1 cellular context compared by ENCODE assay signal in genomic region chr17:64496786-64497564, GRCh38.
TF ChIP-seq lines count a peak whose summit lies in the region.

TSS of gene POLG2 (minus strand) at chr17:64497054. CDS start at chr17:64496968, 86 bp downstream.

TF ChIP-seq in HepG2, 621 proteins besides CTCF, POLR2A, EP300 and RAD21 (continued from another document and continues in another):
- TF ChIP-seq, protein P1, sequence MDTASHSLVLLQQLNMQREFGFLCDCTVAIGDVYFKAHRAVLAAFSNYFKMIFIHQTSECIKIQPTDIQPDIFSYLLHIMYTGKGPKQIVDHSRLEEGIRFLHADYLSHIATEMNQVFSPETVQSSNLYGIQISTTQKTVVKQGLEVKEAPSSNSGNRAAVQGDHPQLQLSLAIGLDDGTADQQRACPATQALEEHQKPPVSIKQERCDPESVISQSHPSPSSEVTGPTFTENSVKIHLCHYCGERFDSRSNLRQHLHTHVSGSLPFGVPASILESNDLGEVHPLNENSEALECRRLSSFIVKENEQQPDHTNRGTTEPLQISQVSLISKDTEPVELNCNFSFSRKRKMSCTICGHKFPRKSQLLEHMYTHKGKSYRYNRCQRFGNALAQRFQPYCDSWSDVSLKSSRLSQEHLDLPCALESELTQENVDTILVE (CRISPR knock-in tag; IDR thresholded peaks at IDR 0.05), result peak; percentile 49; the same call in 1 of the 2 replicates
- TF ChIP-seq TP53 (CRISPR knock-in tag; conservative IDR thresholded peaks at IDR 0.05) (no peak), ZNF598 (CRISPR knock-in tag; IDR thresholded peaks at IDR 0.05; ENCODE audit: borderline replicate concordance) (peak; percentile 86), CREM (IDR thresholded peaks at IDR 0.05) (peak; percentile 40; the same call in 1 of the 2 replicates), CREM (CRISPR knock-in tag; IDR thresholded peaks at IDR 0.05) (no peak), ZNF292 (CRISPR knock-in tag; IDR thresholded peaks at IDR 0.05; ENCODE audit: borderline replicate concordance, low read depth) (peak; percentile 72; the same call in 1 of the 2 replicates), CREB3 (CRISPR knock-in tag; IDR thresholded peaks at IDR 0.05) (no peak), ZNF232 (CRISPR knock-in tag; IDR thresholded peaks at IDR 0.05; ENCODE audit: borderline replicate concordance) (peak; percentile 43; the same call in 1 of the 2 replicates), ATRX (CRISPR knock-in tag; IDR thresholded peaks at IDR 0.05; ENCODE audit: borderline replicate concordance) (no peak), ZNF326 (CRISPR knock-in tag; IDR thresholded peaks at IDR 0.05; ENCODE audit: borderline replicate concordance) (peak; percentile 72; the same call in 1 of the 2 replicates), ZNF768 (CRISPR knock-in tag; IDR thresholded peaks at IDR 0.05) (peak; percentile 71; the same call in 1 of the 2 replicates), ZNF101 (CRISPR knock-in tag; IDR thresholded peaks at IDR 0.05; ENCODE audit: borderline replicate concordance, low read depth) (no peak), FOXO1 (CRISPR knock-in tag; IDR thresholded peaks at IDR 0.05) (peak; percentile 14), ZNF543 (CRISPR knock-in tag; IDR thresholded peaks at IDR 0.05) (peak; percentile 84; the same call in 1 of the 2 replicates), ZNF17 (CRISPR knock-in tag; IDR thresholded peaks at IDR 0.05) (no peak), NPAS2 (CRISPR knock-in tag; IDR thresholded peaks at IDR 0.05; ENCODE audit: borderline replicate concordance) (peak; percentile 24; the same call in 1 of the 2 replicates), HHEX (CRISPR knock-in tag; IDR thresholded peaks at IDR 0.05) (no peak; the same call in 1 of the 2 replicates), FOXA3 (CRISPR knock-in tag; IDR thresholded peaks at IDR 0.05) (peak; percentile 35; the same call in 1 of the 2 replicates), MTF2 (CRISPR knock-in tag; IDR thresholded peaks at IDR 0.05; ENCODE audit: borderline replicate concordance) (no peak; the same call in 1 of the 2 replicates), MED8 (CRISPR knock-in tag; IDR thresholded peaks at IDR 0.05; ENCODE audit: insufficient replicate concordance) (peak; percentile 93), ESRRA (CRISPR knock-in tag; IDR thresholded peaks at IDR 0.05; ENCODE audit: low read depth) (peak; percentile 20; the same call in 1 of the 2 replicates), TRIM24 (CRISPR knock-in tag; IDR thresholded peaks at IDR 0.05) (no peak), ZNF616 (CRISPR knock-in tag; IDR thresholded peaks at IDR 0.05; ENCODE audit: low read depth) (0 out of 2 replicates have a peak, but pooled peaks have one; percentile 54), HBP1 (CRISPR knock-in tag; IDR thresholded peaks at IDR 0.05; ENCODE audit: low read depth) (peak; percentile 50; the same call in 1 of the 2 replicates), EHMT2 (IDR thresholded peaks at IDR 0.05; ENCODE audit: borderline replicate concordance, low read depth, low read length) (no peak), GATAD2A (CRISPR knock-in tag; IDR thresholded peaks at IDR 0.05) (peak; percentile 71), ZNF225 (CRISPR knock-in tag; IDR thresholded peaks at IDR 0.05) (peak; percentile 91), SKI (IDR thresholded peaks at IDR 0.05; ENCODE audit: partially characterized antibody) (no peak), PCBP1 (IDR thresholded peaks at IDR 0.05; ENCODE audit: borderline replicate concordance, low read depth, low read length) (no peak), ZNF432 (CRISPR knock-in tag; IDR thresholded peaks at IDR 0.05; ENCODE audit: borderline replicate concordance) (no peak), KLF9 (CRISPR knock-in tag; IDR thresholded peaks at IDR 0.05; ENCODE audit: low read depth) (peak; percentile 84; the same call in 1 of the 2 replicates), KLF13 (CRISPR knock-in tag; IDR thresholded peaks at IDR 0.05) (0 out of 2 replicates have a peak, but pooled peaks have one; percentile 53), ZNF3 (CRISPR knock-in tag; IDR thresholded peaks at IDR 0.05) (no peak), TEAD3 (CRISPR knock-in tag; optimal IDR thresholded peaks at IDR 0.05; ENCODE audit: borderline replicate concordance) (peak; percentile 88), HOXD1 (CRISPR knock-in tag; IDR thresholded peaks at IDR 0.05) (no peak), THAP11 (CRISPR knock-in tag; IDR thresholded peaks at IDR 0.05) (peak; percentile 88), MTA3 (CRISPR knock-in tag; IDR thresholded peaks at IDR 0.05) (no peak), CHD4 (IDR thresholded peaks at IDR 0.05; ENCODE audit: borderline replicate concordance, low read length) (no peak), ZNF329 (CRISPR knock-in tag; IDR thresholded peaks at IDR 0.05; ENCODE audit: low read depth) (0 out of 2 replicates have a peak, but pooled peaks have one; percentile 17), SETDB1 (CRISPR knock-in tag; IDR thresholded peaks at IDR 0.05; ENCODE audit: borderline replicate concordance) (no peak), NR2F2 (IDR thresholded peaks at IDR 0.05; ENCODE audit: borderline replicate concordance, low read depth) (peak; percentile 57; the same call in 1 of the 2 replicates), IRX3 (CRISPR knock-in tag; IDR thresholded peaks at IDR 0.05; ENCODE audit: borderline replicate concordance, low read depth) (peak; percentile 41)
- TF ChIP-seq, protein P2, sequence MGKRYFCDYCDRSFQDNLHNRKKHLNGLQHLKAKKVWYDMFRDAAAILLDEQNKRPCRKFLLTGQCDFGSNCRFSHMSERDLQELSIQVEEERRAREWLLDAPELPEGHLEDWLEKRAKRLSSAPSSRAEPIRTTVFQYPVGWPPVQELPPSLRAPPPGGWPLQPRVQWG (CRISPR knock-in tag; IDR thresholded peaks at IDR 0.05; ENCODE audit: borderline replicate concordance, low read depth), result no peak
- TF ChIP-seq, protein P3, sequence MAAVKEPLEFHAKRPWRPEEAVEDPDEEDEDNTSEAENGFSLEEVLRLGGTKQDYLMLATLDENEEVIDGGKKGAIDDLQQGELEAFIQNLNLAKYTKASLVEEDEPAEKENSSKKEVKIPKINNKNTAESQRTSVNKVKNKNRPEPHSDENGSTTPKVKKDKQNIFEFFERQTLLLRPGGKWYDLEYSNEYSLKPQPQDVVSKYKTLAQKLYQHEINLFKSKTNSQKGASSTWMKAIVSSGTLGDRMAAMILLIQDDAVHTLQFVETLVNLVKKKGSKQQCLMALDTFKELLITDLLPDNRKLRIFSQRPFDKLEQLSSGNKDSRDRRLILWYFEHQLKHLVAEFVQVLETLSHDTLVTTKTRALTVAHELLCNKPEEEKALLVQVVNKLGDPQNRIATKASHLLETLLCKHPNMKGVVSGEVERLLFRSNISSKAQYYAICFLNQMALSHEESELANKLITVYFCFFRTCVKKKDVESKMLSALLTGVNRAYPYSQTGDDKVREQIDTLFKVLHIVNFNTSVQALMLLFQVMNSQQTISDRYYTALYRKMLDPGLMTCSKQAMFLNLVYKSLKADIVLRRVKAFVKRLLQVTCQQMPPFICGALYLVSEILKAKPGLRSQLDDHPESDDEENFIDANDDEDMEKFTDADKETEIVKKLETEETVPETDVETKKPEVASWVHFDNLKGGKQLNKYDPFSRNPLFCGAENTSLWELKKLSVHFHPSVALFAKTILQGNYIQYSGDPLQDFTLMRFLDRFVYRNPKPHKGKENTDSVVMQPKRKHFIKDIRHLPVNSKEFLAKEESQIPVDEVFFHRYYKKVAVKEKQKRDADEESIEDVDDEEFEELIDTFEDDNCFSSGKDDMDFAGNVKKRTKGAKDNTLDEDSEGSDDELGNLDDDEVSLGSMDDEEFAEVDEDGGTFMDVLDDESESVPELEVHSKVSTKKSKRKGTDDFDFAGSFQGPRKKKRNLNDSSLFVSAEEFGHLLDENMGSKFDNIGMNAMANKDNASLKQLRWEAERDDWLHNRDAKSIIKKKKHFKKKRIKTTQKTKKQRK (IDR thresholded peaks at IDR 0.05; ENCODE audit: low read length), result no peak
- TF ChIP-seq, protein P4, sequence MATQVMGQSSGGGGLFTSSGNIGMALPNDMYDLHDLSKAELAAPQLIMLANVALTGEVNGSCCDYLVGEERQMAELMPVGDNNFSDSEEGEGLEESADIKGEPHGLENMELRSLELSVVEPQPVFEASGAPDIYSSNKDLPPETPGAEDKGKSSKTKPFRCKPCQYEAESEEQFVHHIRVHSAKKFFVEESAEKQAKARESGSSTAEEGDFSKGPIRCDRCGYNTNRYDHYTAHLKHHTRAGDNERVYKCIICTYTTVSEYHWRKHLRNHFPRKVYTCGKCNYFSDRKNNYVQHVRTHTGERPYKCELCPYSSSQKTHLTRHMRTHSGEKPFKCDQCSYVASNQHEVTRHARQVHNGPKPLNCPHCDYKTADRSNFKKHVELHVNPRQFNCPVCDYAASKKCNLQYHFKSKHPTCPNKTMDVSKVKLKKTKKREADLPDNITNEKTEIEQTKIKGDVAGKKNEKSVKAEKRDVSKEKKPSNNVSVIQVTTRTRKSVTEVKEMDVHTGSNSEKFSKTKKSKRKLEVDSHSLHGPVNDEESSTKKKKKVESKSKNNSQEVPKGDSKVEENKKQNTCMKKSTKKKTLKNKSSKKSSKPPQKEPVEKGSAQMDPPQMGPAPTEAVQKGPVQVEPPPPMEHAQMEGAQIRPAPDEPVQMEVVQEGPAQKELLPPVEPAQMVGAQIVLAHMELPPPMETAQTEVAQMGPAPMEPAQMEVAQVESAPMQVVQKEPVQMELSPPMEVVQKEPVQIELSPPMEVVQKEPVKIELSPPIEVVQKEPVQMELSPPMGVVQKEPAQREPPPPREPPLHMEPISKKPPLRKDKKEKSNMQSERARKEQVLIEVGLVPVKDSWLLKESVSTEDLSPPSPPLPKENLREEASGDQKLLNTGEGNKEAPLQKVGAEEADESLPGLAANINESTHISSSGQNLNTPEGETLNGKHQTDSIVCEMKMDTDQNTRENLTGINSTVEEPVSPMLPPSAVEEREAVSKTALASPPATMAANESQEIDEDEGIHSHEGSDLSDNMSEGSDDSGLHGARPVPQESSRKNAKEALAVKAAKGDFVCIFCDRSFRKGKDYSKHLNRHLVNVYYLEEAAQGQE (IDR thresholded peaks at IDR 0.05; ENCODE audit: borderline replicate concordance in 1 of 2, low read depth in 1 of 2, low read length in 2 of 2), result 0 out of 4 replicates have a peak, but pooled peaks of 1 of the 2 experiments have one; percentile 45
- TF ChIP-seq, protein P5, sequence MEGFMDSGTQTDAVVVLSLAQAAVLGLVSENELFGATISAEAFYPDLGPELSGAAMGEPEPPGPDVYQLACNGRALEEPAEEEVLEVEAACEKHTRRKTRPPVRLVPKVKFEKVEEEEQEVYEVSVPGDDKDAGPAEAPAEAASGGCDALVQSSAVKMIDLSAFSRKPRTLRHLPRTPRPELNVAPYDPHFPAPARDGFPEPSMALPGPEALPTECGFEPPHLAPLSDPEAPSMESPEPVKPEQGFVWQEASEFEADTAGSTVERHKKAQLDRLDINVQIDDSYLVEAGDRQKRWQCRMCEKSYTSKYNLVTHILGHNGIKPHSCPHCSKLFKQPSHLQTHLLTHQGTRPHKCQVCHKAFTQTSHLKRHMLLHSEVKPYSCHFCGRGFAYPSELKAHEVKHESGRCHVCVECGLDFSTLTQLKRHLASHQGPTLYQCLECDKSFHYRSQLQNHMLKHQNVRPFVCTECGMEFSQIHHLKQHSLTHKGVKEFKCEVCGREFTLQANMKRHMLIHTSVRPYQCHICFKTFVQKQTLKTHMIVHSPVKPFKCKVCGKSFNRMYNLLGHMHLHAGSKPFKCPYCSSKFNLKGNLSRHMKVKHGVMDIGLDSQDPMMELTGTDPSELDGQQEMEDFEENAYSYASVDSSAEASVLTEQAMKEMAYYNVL (CRISPR knock-in tag; IDR thresholded peaks at IDR 0.05; ENCODE audit: borderline replicate concordance), result peak; percentile 71; the same call in 1 of the 2 replicates
- TF ChIP-seq, protein P6, sequence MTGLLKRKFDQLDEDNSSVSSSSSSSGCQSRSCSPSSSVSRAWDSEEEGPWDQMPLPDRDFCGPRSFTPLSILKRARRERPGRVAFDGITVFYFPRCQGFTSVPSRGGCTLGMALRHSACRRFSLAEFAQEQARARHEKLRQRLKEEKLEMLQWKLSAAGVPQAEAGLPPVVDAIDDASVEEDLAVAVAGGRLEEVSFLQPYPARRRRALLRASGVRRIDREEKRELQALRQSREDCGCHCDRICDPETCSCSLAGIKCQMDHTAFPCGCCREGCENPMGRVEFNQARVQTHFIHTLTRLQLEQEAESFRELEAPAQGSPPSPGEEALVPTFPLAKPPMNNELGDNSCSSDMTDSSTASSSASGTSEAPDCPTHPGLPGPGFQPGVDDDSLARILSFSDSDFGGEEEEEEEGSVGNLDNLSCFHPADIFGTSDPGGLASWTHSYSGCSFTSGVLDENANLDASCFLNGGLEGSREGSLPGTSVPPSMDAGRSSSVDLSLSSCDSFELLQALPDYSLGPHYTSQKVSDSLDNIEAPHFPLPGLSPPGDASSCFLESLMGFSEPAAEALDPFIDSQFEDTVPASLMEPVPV (CRISPR knock-in tag; IDR thresholded peaks at IDR 0.05), result peak; percentile 86; the same call in 1 of the 2 replicates
- TF ChIP-seq, protein P7, sequence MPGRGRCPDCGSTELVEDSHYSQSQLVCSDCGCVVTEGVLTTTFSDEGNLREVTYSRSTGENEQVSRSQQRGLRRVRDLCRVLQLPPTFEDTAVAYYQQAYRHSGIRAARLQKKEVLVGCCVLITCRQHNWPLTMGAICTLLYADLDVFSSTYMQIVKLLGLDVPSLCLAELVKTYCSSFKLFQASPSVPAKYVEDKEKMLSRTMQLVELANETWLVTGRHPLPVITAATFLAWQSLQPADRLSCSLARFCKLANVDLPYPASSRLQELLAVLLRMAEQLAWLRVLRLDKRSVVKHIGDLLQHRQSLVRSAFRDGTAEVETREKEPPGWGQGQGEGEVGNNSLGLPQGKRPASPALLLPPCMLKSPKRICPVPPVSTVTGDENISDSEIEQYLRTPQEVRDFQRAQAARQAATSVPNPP (CRISPR knock-in tag; IDR thresholded peaks at IDR 0.05), result peak; percentile 88; the same call in 1 of the 2 replicates
